In the genomic region with DNA sequence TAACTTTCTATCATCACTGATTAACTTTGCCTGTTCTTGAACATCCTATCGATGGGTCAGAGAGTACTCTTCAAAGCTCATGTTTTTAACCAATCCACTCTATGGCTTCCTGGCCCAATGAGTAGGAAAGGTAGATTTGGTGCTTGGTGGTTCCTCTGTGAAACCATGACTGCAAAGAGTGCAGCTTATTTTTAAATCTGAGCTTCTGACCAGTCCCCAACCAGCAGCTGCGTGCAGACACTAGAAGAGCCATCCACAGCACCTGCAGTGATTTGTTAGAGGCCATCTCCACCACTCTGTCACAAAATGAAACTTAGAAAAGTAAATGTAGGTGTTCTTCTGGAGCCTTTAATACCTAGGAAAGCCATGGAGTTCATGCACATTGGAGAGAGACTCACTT, we compare ENCODE assay signal across 18 cellular contexts.
DNase-seq lines count a peak whose midpoint lies in the region; ATAC-seq and TF ChIP-seq lines count a peak whose summit lies in the region.
"Had no signal": no experiment of that assay in that cellular context is flagged by ENCODE, and none has a peak within 500 bp of the region (broad histone marks: within the 10 kb centered on the region; RNA-seq: fewer than 3 reads in every experiment).

No MANE protein-coding gene starts in this region.

- peak; percentile 3 for DNase-seq in GM12865 (ENCODE audit: low read depth)
- no peak for DNase-seq in OCI-M1 (lab: John Stamatoyannopoulos, UW)
- DNase-seq in substantia nigra (lab: John Stamatoyannopoulos, UW): no peak
- no peak for DNase-seq in left lobe of liver (ENCODE audit: low spot score)
- no peak for DNase-seq in stimulated activated CD4-positive, alpha-beta T cell treated with anti-CD3 and anti-CD28 coated beads, Interleukin-4, amount 100 ng/mL, for 1 hour
- DNase-seq: 8988T, DMS79, KBM-7, MV-4-11, NCI-H1417, NCI-H187, NCI-H226, NCI-H524 treated with DMSO at 0.1 percent for 48 hours had no signal

- no peak overlapping the region for H3K4me3 ChIP-seq in GM12865 (ENCODE audit: low read depth, low read length)
- H3K4me3 ChIP-seq: HAP-1 had no signal

- H3K27ac ChIP-seq in substantia nigra (ENCODE audit: low read depth, low read length, poor library complexity, severe bottlenecking): no peak overlapping the region

- peak; percentile 93 for ATAC-seq in GM19351 (IDR thresholded peaks at IDR 0.05; ENCODE audit: unreplicated experiment)
- peak; percentile 80 for ATAC-seq in HG02885 (IDR thresholded peaks at IDR 0.05; ENCODE audit: poor library complexity, unreplicated experiment)
- ATAC-seq in HG03520 (IDR thresholded peaks at IDR 0.05; ENCODE audit: unreplicated experiment): peak; percentile 83
- ATAC-seq in left lobe of liver: no peak
- ATAC-seq: HepG2 had no signal

- TF ChIP-seq CTCF in GM12865 (IDR thresholded peaks at IDR 0.05; ENCODE audit: insufficient read depth, low read depth, low read length, missing control alignments): no peak
